11 cellular contexts compared by ENCODE assay signal in genomic region chr10:124626759-124627380, GRCh38.
DNase-seq lines count a peak whose midpoint lies in the region; ATAC-seq and TF ChIP-seq lines count a peak whose summit lies in the region.
"Had no signal": no experiment of that assay in that cellular context is flagged by ENCODE, and none has a peak within 500 bp of the region (broad histone marks: within the 10 kb centered on the region; RNA-seq: fewer than 3 reads in every experiment).

No MANE protein-coding gene starts in this region.

- H3K27me3 ChIP-seq in lower lobe of right lung (ENCODE audit: low read depth) (no peaks in the 10 kb centered on the region), tibial artery (no peaks in the 10 kb centered on the region)

- TF ChIP-seq CTCF in lower lobe of right lung (IDR thresholded peaks at IDR 0.05), result no peak
- TF ChIP-seq CTCF in tibial artery (IDR thresholded peaks at IDR 0.05), result no peak

- no peak overlapping the region for H3K27ac Mint-ChIP-seq in activated CD4-positive, alpha-beta memory T cell treated with anti-CD3 and anti-CD28 coated beads for 36 hours

- intact Hi-C loops in activated CD4-positive, alpha-beta memory T cell treated with anti-CD3 and anti-CD28 coated beads for 36 hours (cut with micrococcal nuclease), result loop anchor here (1.0 to 2.0 kb wide), 4 partner anchors 13 to 114 kb away; no protein-coding TSS in a partner anchor
- intact Hi-C loops in lower lobe of right lung (cut with DNase I), result no loop called here
- intact Hi-C loops in tibial artery (cut with DNase I; ENCODE audit: low total_unique reads), result no loop called here

- H3K27me3 Mint-ChIP-seq in activated CD4-positive, alpha-beta memory T cell treated with anti-CD3 and anti-CD28 coated beads for 36 hours, result no peaks in the 10 kb centered on the region

- CTCF ChIA-PET in activated CD4-positive, alpha-beta memory T cell treated with anti-CD3 and anti-CD28 coated beads for 36 hours (lab: Charles Lee), result interaction anchor here (0.7 to 3.8 kb wide), 9 partner anchors 13 to 114 kb away, joined by 3 to 30 read pairs (median 8); no protein-coding TSS in a partner anchor

- H3K4me3 Mint-ChIP-seq in activated CD4-positive, alpha-beta memory T cell treated with anti-CD3 and anti-CD28 coated beads for 36 hours, result no peak overlapping the region
- H3K4me3 Mint-ChIP-seq: nephron had no signal

- DNase-seq in NCI-H1105 treated with DMSO at 0.1 percent for 48 hours (lab: John Stamatoyannopoulos, UW) (peak; percentile 8), NCI-H1105 (lab: John Stamatoyannopoulos, UW) (no peak), lower lobe of right lung (peak; percentile 75), NCI-H2196 (lab: John Stamatoyannopoulos, UW; ENCODE audit: unreplicated experiment) (no peak), UCSD-AML1 (lab: John Stamatoyannopoulos, UW; ENCODE audit: unreplicated experiment) (no peak), tibial artery (no peak)
- peak; percentile 80 for DNase-seq in activated CD4-positive, alpha-beta memory T cell treated with anti-CD3 and anti-CD28 coated beads for 36 hours

- peaks cover 7% of the 10 kb centered on the region for H3K36me3 Mint-ChIP-seq in activated CD4-positive, alpha-beta memory T cell treated with anti-CD3 and anti-CD28 coated beads for 36 hours

- H3K9me3 Mint-ChIP-seq in activated CD4-positive, alpha-beta memory T cell treated with anti-CD3 and anti-CD28 coated beads for 36 hours, result no peaks in the 10 kb centered on the region
- H3K9me3 Mint-ChIP-seq: nephron had no signal

- H3K9me3 ChIP-seq in lower lobe of right lung (no peaks in the 10 kb centered on the region), tibial artery (no peaks in the 10 kb centered on the region)
- H3K9me3 ChIP-seq: A549 had no signal

- no peak overlapping the region for H3K4me3 ChIP-seq in lower lobe of right lung
- no peak overlapping the region for H3K4me3 ChIP-seq in tibial artery
- H3K4me3 ChIP-seq: A549 had no signal

- H3K27ac ChIP-seq in lower lobe of right lung, result peak overlapping the region; percentile 32
- no peak overlapping the region for H3K27ac ChIP-seq in tibial artery
- H3K27ac ChIP-seq: A549, VCaP had no signal

- peaks cover 16% of the 10 kb centered on the region for H3K36me3 ChIP-seq in lower lobe of right lung
- H3K36me3 ChIP-seq in tibial artery, result peaks cover 0 to 11% (median 9%) of the 10 kb centered on the region in 3 donors

- peaks cover 63% of the 10 kb centered on the region for H3K4me1 ChIP-seq in lower lobe of right lung
- peaks cover 0 to 70% (median 12%) of the 10 kb centered on the region in 4 donors for H3K4me1 ChIP-seq in tibial artery

- POLR2A ChIA-PET in activated CD4-positive, alpha-beta memory T cell treated with anti-CD3 and anti-CD28 coated beads for 36 hours (lab: Charles Lee), result interaction anchor here (1.3 to 2.1 kb wide), 5 partner anchors 24 to 114 kb away, joined by 3 to 8 read pairs (median 4); no protein-coding TSS in a partner anchor

- H3K4me1 Mint-ChIP-seq in activated CD4-positive, alpha-beta memory T cell treated with anti-CD3 and anti-CD28 coated beads for 36 hours (ENCODE audit: low read depth), result peaks cover 51% of the 10 kb centered on the region

- ATAC-seq in HG03066 (IDR thresholded peaks at IDR 0.05; ENCODE audit: low read depth, unreplicated experiment) (peak; percentile 49), lower lobe of right lung (peak; percentile 35 to 58)

Comparison
In these comparisons a context has a peak if more than half of its experiments do, and no peak if none do; other contexts are left out.
1. DNase-seq: peak in NCI-H1105 treated with DMSO at 0.1 percent for 48 hours (single experiment), activated CD4-positive, alpha-beta memory T cell treated with anti-CD3 and anti-CD28 coated beads for 36 hours (single experiment) and lower lobe of right lung (single experiment); none in NCI-H1105 (single experiment), NCI-H2196 (single experiment), UCSD-AML1 (single experiment) and tibial artery (0 of 2).